ENCODE assay signal across 15 cellular contexts in the genomic region with DNA sequence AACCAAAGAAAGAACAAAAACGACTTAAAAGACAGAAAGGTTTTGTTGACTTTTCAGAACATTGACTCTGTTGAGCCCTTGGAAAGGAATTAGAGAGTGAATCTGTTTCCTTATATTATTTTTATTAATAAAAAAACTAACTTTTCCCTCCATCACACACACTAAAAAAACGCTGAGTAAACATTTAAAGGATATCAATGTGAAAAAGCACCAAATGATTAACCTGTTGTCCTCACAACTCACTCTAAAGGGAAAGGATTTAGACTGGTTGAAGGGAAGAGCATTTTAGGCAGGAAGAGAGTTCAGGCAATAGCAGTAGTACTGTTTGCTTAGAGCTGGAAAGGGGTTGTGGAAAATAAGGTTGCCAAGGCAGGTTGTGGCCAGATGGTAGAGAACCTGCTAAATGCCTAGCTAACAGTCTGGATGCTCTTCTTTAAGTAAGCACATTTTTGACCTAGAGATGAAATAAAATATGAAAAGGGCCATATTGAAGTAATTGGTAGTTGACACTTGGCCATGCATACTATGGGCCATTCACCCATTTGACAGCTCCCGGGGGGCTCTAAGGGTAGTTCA.
"Had no signal": no experiment of that assay in that cellular context is flagged by ENCODE, and none has a peak within 500 bp of the region (broad histone marks: within the 10 kb centered on the region; RNA-seq: fewer than 3 reads in every experiment).

No MANE protein-coding gene starts in this region.

- H3K36me3 ChIP-seq: neutrophil, suprapubic skin had no signal

- H3K27ac ChIP-seq: foreskin keratinocyte, neutrophil, skin epidermis, suprapubic skin had no signal

- H3K4me1 ChIP-seq: suprapubic skin had no signal

- DNase-seq: activated CD4-positive, alpha-beta T cell treated with anti-CD3 and anti-CD28 coated beads, Interleukin-2, amount 50 U/mL, for 1 hour; activated naive CD8-positive, alpha-beta T cell treated with anti-CD3 and anti-CD28 coated beads for 36 hours; foreskin keratinocyte; glutamatergic neuron; kidney glomerular epithelial cell; left ventricle myocardium superior; naive thymus-derived CD8-positive, alpha-beta T cell; posterior cingulate gyrus; retina; stimulated activated CD4-positive, alpha-beta T cell treated with anti-CD3 and anti-CD28 coated beads, Interleukin-4, amount 100 ng/mL, for 4 hours; stimulated activated CD8-positive, alpha-beta memory T cell treated with anti-CD3 and anti-CD28 coated beads, Interleukin-4, amount 100 ng/mL, for 48 hours; stimulated activated naive CD4-positive, alpha-beta T cell treated with Interleukin-2 at 50 U/mL for 16 hours had no signal

- H3K9me3 ChIP-seq: neutrophil, suprapubic skin had no signal

- H3K27me3 ChIP-seq: foreskin keratinocyte, neutrophil, suprapubic skin had no signal

- H3K4me3 ChIP-seq: skin epidermis, suprapubic skin had no signal
